Comparison of ENCODE assay signal across 11 cellular contexts in genomic region chr1:10824821-10825540, GRCh38. TPM values are rescaled to one million over a fixed set of nuclear protein-coding genes. Genes with fewer than 3 reads are reported as not detected.
DNase-seq lines count a peak whose midpoint lies in the region; ATAC-seq, FAIRE-seq and TF ChIP-seq lines count a peak whose summit lies in the region.
"Had no signal": no experiment of that assay in that cellular context is flagged by ENCODE, and none has a peak within 500 bp of the region (broad histone marks: within the 10 kb centered on the region; RNA-seq: fewer than 3 reads in every experiment).

No MANE protein-coding gene starts in this region.

- H3K4me1 ChIP-seq in HCT116 (ENCODE audit: control insufficient read depth in 1 of 2, insufficient read depth in 2 of 2, low read length in 2 of 2) (peaks cover 5 to 14% of the 10 kb centered on the region in 2 experiments), stomach (peaks cover 0 to 16% (median 0%) of the 10 kb centered on the region in 4 donors)

- peak; percentile 71 for ATAC-seq in HCT116
- peak; percentile 72 for ATAC-seq in SK-N-SH treated with all-trans-retinoic acid at 6 μM for 48 hours
- no peak for ATAC-seq in GM18909 (IDR thresholded peaks at IDR 0.05; ENCODE audit: poor library complexity, unreplicated experiment)
- ATAC-seq: activated T-cell treated with anti-CD3 and anti-CD28 coated beads, Interleukin-2, amount 50 U/mL, for 4 hours; T-cell had no signal

- H3K27me3 ChIP-seq in HCT116 (ENCODE audit: insufficient read depth, low read length) (no peaks in the 10 kb centered on the region), stomach (peaks cover 0 to 21% (median 7%) of the 10 kb centered on the region in 3 donors)

- no peak for TF ChIP-seq RAD21 in HCT116 (IDR thresholded peaks at IDR 0.05; ENCODE audit: low read depth)

- TF ChIP-seq POLR2A in HCT116 (IDR thresholded peaks at IDR 0.05; ENCODE audit: borderline replicate concordance, extremely low read depth, insufficient read depth, insufficient read length) (no peak), stomach (IDR thresholded peaks at IDR 0.05) (no peak), GM12892 (IDR thresholded peaks at IDR 0.05; ENCODE audit: low read depth, low read length) (no peak)

- peak overlapping the region; percentile 56 for H3K4me2 ChIP-seq in HCT116 (ENCODE audit: low read length)

- RAD21 ChIA-PET in HCT116 (lab: Charles Lee; ENCODE audit: low non-redundant PET in 1 of 2, low total read pairs in 2 of 2, uncharacterized antibody in 2 of 2, unreplicated experiment in 2 of 2), result no interaction called here

- H3K9me3 ChIP-seq in HCT116 (ENCODE audit: control insufficient read depth in 1 of 2, insufficient read depth in 1 of 2, low read depth in 1 of 2, low read length in 2 of 2) (no peaks in the 10 kb centered on the region), stomach (no peaks in the 10 kb centered on the region)

- WGBS in stomach, 5 donors, result 48 to 62% (median 56%) methylated on average over 14 to 19 of the region's 19 CpGs

- CTCF ChIA-PET in HCT116 (lab: Charles Lee), result no interaction called here

- DNase-seq in HCT116 (ENCODE audit: low read depth, low spot score) (peak; percentile 10), fibroblast of the aortic adventitia (ENCODE audit: low read depth) (peak; percentile 51), stomach (peak; percentile 58), GM12892 (ENCODE audit: insufficient read length) (no peak), amygdala (lab: John Stamatoyannopoulos, UW) (no peak), T-helper 1 cell (no peak)
- DNase-seq: activated T-cell treated with anti-CD3 and anti-CD28 coated beads, Interleukin-2, amount 50 U/mL, for 4 hours; NCI-H69; T-cell had no signal

- intact Hi-C loops in HCT116 (cut with micrococcal nuclease) (no loop called here), stomach (cut with DNase I; ENCODE audit: low total_unique reads) (no loop called here)

- 0 out of 2 replicates have a peak overlapping the region, but pooled peaks have one; percentile 20 for H3K9ac ChIP-seq in HCT116 (ENCODE audit: low read length)

- no TSS peak for BruUV-seq in HCT116 (replicated peaks; lab: Mats Ljungman, UMichigan)

- H3K36me3 ChIP-seq in HCT116 (ENCODE audit: control insufficient read depth in 1 of 2, insufficient read depth in 2 of 2, low read length in 2 of 2), result no peaks in the 10 kb centered on the region
- no peaks in the 10 kb centered on the region for H3K36me3 ChIP-seq in stomach

- H3K27ac ChIP-seq in HCT116 (ENCODE audit: low read depth, low read length), result no peak overlapping the region
- H3K27ac ChIP-seq in stomach, result no peak overlapping the region

- no peak for TF ChIP-seq CTCF in HCT116 (IDR thresholded peaks at IDR 0.05 in 2 of 3, conservative IDR thresholded peaks at IDR 0.05 in 1 of 3; ENCODE audit: borderline replicate concordance in 1 of 3, insufficient read depth in 1 of 3, low read depth in 2 of 3, low read length in 2 of 3)
- TF ChIP-seq CTCF in fibroblast of the aortic adventitia (IDR thresholded peaks at IDR 0.05; ENCODE audit: insufficient read depth, low read length), result no peak
- TF ChIP-seq CTCF in stomach (IDR thresholded peaks at IDR 0.05), result no peak

- no peak overlapping the region for H3K4me3 ChIP-seq in HCT116 (replicated peaks in 1 of 2; ENCODE audit: low read depth in 1 of 2, low read length in 2 of 2)
- H3K4me3 ChIP-seq in fibroblast of the aortic adventitia (ENCODE audit: low read depth, low read length), result no peak overlapping the region
- no peak overlapping the region for H3K4me3 ChIP-seq in stomach

- H3K9me2 ChIP-seq in HCT116 (ENCODE audit: insufficient read depth), result no peaks in the 10 kb centered on the region

- no peak for FAIRE-seq in GM12892 (lab: Jason Lieb, UNC)

- no peak for TF ChIP-seq EP300 in stomach (IDR thresholded peaks at IDR 0.05)

- H2AFZ ChIP-seq in HCT116 (ENCODE audit: low read depth, low read length, poor library complexity, severe bottlenecking), result peak overlapping the region; percentile 92

- no peaks in the 10 kb centered on the region for H4K20me1 ChIP-seq in HCT116 (ENCODE audit: insufficient read depth)

- no peaks in the 10 kb centered on the region for H3K79me2 ChIP-seq in HCT116 (ENCODE audit: insufficient read depth, low read length)

- POLR2A ChIA-PET in HCT116 (lab: Charles Lee), result no interaction called here

TF ChIP-seq in HCT116, 20 proteins besides CTCF, POLR2A, EP300 and RAD21:
- no peak for TF ChIP-seq MAX (IDR thresholded peaks at IDR 0.05)
- TF ChIP-seq ZBTB33 (IDR thresholded peaks at IDR 0.05; ENCODE audit: extremely low read depth, insufficient replicate concordance, low read length), result no peak
- no peak for TF ChIP-seq EZH2phosphoT487 (IDR thresholded peaks at IDR 0.05; ENCODE audit: borderline replicate concordance)
- no peak for TF ChIP-seq CBX3 (IDR thresholded peaks at IDR 0.05; ENCODE audit: low read depth)
- TF ChIP-seq SP1 (IDR thresholded peaks at IDR 0.05; ENCODE audit: low read depth), result no peak
- no peak for TF ChIP-seq POLR2AphosphoS5 (IDR thresholded peaks at IDR 0.05; ENCODE audit: low read depth, low read length)
- TF ChIP-seq EZH2 (IDR thresholded peaks at IDR 0.05), result no peak
- no peak for TF ChIP-seq ATF3 (IDR thresholded peaks at IDR 0.05)
- TF ChIP-seq ELF1 (IDR thresholded peaks at IDR 0.05; ENCODE audit: borderline replicate concordance, low read depth), result no peak
- TF ChIP-seq JUND (IDR thresholded peaks at IDR 0.05), result no peak
- TF ChIP-seq TCF7L2 (IDR thresholded peaks at IDR 0.05; ENCODE audit: borderline replicate concordance, extremely low read depth, insufficient read depth, insufficient read length), result no peak

TF ChIP-seq in SK-N-SH treated with all-trans-retinoic acid at 6 μM for 48 hours, 23 proteins besides CTCF, POLR2A, EP300 and RAD21 (continues in another document):
- TF ChIP-seq ZNF8 (CRISPR knock-in tag; IDR thresholded peaks at IDR 0.05) (no peak), PPARA (CRISPR knock-in tag; IDR thresholded peaks at IDR 0.05; ENCODE audit: borderline replicate concordance) (no peak), PATZ1 (CRISPR knock-in tag; IDR thresholded peaks at IDR 0.05; ENCODE audit: borderline replicate concordance) (no peak; the same call in 1 of the 2 replicates), RARB (CRISPR knock-in tag; IDR thresholded peaks at IDR 0.05) (no peak), CSRNP3 (CRISPR knock-in tag; IDR thresholded peaks at IDR 0.05) (no peak), POU6F1 (CRISPR knock-in tag; IDR thresholded peaks at IDR 0.05; ENCODE audit: borderline replicate concordance, low read depth) (no peak), ZNF565 (CRISPR knock-in tag; conservative IDR thresholded peaks at IDR 0.05; ENCODE audit: low read depth) (no peak), ZNF70 (CRISPR knock-in tag; IDR thresholded peaks at IDR 0.05) (no peak), ZFP30 (CRISPR knock-in tag; IDR thresholded peaks at IDR 0.05) (no peak), ESRRG (CRISPR knock-in tag; IDR thresholded peaks at IDR 0.05) (no peak), TCF4 (CRISPR knock-in tag; IDR thresholded peaks at IDR 0.05; ENCODE audit: borderline replicate concordance) (no peak), ARNTL (CRISPR knock-in tag; IDR thresholded peaks at IDR 0.05; ENCODE audit: borderline replicate concordance, low read depth) (no peak)

RNA-seq across cellular contexts. Expression of gene CASZ1, which starts 28.5 kb away (rescaled TPM):
- total RNA-seq in HCT116 (2021; ENCODE audit: unreplicated experiment) (7.7 TPM), fibroblast of the aortic adventitia (ENCODE audit: low replicate concordance) (0.09 TPM in 1 of 2 replicates, not detected in the other), stomach (100 to 1,000 TPM in 2 of 5 donors, 10 to 100 TPM in 3; 24.6 to 166 (median 66.5) TPM)
- polyA plus RNA-seq in HCT116 (2012), result 3.1 and 3.7 TPM in 2 replicates
- 10 to 100 TPM in 1 of 3 donors, 1 to 10 TPM in 2; 6.0 to 11.8 (median 6.5) TPM for polyA plus RNA-seq in stomach
- polyA plus RNA-seq in GM12892 (2012; ENCODE audit: missing spikeins), result 0.91 TPM

Comparison
In these comparisons a context has a peak if more than half of its experiments do, and no peak if none do; other contexts are left out.
1. DNase-seq: peak in HCT116 (single experiment), fibroblast of the aortic adventitia (single experiment) and stomach (single experiment); none in GM12892 (single experiment), amygdala (0 of 56) and T-helper 1 cell (0 of 5).